In genomic region chr10:129057856-129058663, GRCh38 we compare ENCODE assay signal across 8 cellular contexts.
DNase-seq lines count a peak whose midpoint lies in the region; ATAC-seq, FAIRE-seq and TF ChIP-seq lines count a peak whose summit lies in the region.

No MANE protein-coding gene starts in this region.

- in situ Hi-C loops in GM13977 (cut with MboI; ENCODE audit: low pct_unique_long_range_greater_than_20kb, low sequenced_read_pairs, unreplicated experiment) = no loop called here

- H3K27ac ChIP-seq in foreskin keratinocyte = no peak overlapping the region
- H3K27ac ChIP-seq in pancreas = no peak overlapping the region
- H3K27ac ChIP-seq in caudate nucleus (ENCODE audit: low read depth, low read length) = no peak overlapping the region

- intact Hi-C loops in pancreas (cut with DNase I) = no loop called here

- TF ChIP-seq CTCF in foreskin keratinocyte (conservative IDR thresholded peaks at IDR 0.05) (no peak), GM13977 (IDR thresholded peaks at IDR 0.05; ENCODE audit: extremely low read depth, insufficient read depth, missing control alignments) (no peak), pancreas (IDR thresholded peaks at IDR 0.05) (no peak)

- peak; percentile 54 for DNase-seq in activated CD4-positive, CD25-positive, alpha-beta regulatory T cell treated with anti-CD3 and anti-CD28 coated beads, Interleukin-2, amount 50 U/mL, for 72 hours
- DNase-seq in skeletal muscle cell (ENCODE audit: low read depth) (peak; percentile 26), foreskin keratinocyte (no peak), GM13977 (ENCODE audit: low spot score) (no peak), pancreas (no peak), caudate nucleus (lab: John Stamatoyannopoulos, UW) (no peak)

- FAIRE-seq in pancreas (lab: Jason Lieb, UNC) = no peak

- ATAC-seq in GM19035 (IDR thresholded peaks at IDR 0.05; ENCODE audit: unreplicated experiment) (peak; percentile 95), HG02970 (IDR thresholded peaks at IDR 0.05; ENCODE audit: low FRiP score, unreplicated experiment) (peak; percentile 73), foreskin keratinocyte (no peak), pancreas (no peak)

- H3K27me3 ChIP-seq in foreskin keratinocyte = no peaks in the 10 kb centered on the region
- H3K27me3 ChIP-seq in pancreas = no peaks in the 10 kb centered on the region

- H3K4me3 ChIP-seq in skeletal muscle cell (ENCODE audit: low read depth, low read length) (no peak overlapping the region), pancreas (no peak overlapping the region)

- 64 to 75% methylated on average over 15 of the region's 15 CpGs for WGBS in pancreas, 2 donors

- H3K4me1 ChIP-seq in foreskin keratinocyte = no peaks in the 10 kb centered on the region
- no peaks in the 10 kb centered on the region for H3K4me1 ChIP-seq in pancreas

- no peaks in the 10 kb centered on the region for H3K36me3 ChIP-seq in pancreas

- no peaks in the 10 kb centered on the region for H3K9me3 ChIP-seq in pancreas

Comparison
In these comparisons a context has a peak if more than half of its experiments do, and no peak if none do; other contexts are left out.
1. ATAC-seq: peak in GM19035 (single experiment) and HG02970 (single experiment); none in foreskin keratinocyte (single experiment) and pancreas (0 of 4).
2. DNase-seq: peak in activated CD4-positive, CD25-positive, alpha-beta regulatory T cell treated with anti-CD3 and anti-CD28 coated beads, Interleukin-2, amount 50 U/mL, for 72 hours (single experiment) and skeletal muscle cell (single experiment); none in foreskin keratinocyte (0 of 2), GM13977 (single experiment), pancreas (0 of 6) and caudate nucleus (0 of 61).